In genomic region chr11:123056835-123057491, GRCh38 we compare ENCODE assay signal across 12 cellular contexts. TPM values are rescaled to one million over a fixed set of nuclear protein-coding genes. Genes with fewer than 3 reads are reported as not detected.
DNase-seq lines count a peak whose midpoint lies in the region; ATAC-seq, FAIRE-seq and TF ChIP-seq lines count a peak whose summit lies in the region.
"Had no signal": no experiment of that assay in that cellular context is flagged by ENCODE, and none has a peak within 500 bp of the region (broad histone marks: within the 10 kb centered on the region; RNA-seq: fewer than 3 reads in every experiment).

No MANE protein-coding gene starts in this region.

- H3K9me3 ChIP-seq in SK-N-SH (no peaks in the 10 kb centered on the region), K562 (replicated peaks; ENCODE audit: control insufficient read depth, insufficient read depth, low read depth, low read length) (no peaks in the 10 kb centered on the region), psoas muscle (no peaks in the 10 kb centered on the region), kidney (ENCODE audit: control insufficient read depth in 1 of 2, low read length in 2 of 2) (no peaks in the 10 kb centered on the region), heart right ventricle (no peaks in the 10 kb centered on the region)

- no peak for TF ChIP-seq RAD21 in SK-N-SH (IDR thresholded peaks at IDR 0.05; ENCODE audit: low read length)
- TF ChIP-seq RAD21 in K562 (CRISPR knock-in tag; conservative IDR thresholded peaks at IDR 0.05 in 1 of 2, IDR thresholded peaks at IDR 0.05 in 1 of 2): no peak

- H3K4me2 ChIP-seq in SK-N-SH (0 out of 2 replicates have a peak overlapping the region, but pooled peaks have one; percentile 35), K562 (ENCODE audit: insufficient read depth, low read length) (no peak overlapping the region)

- TF ChIP-seq CTCF in SK-N-SH (IDR thresholded peaks at IDR 0.05) (no peak), NB4 (IDR thresholded peaks at IDR 0.05; ENCODE audit: low read depth, low read length) (no peak), K562 (IDR thresholded peaks at IDR 0.05 in 2 of 3, conservative IDR thresholded peaks at IDR 0.05 in 1 of 3; ENCODE audit: insufficient read depth in 2 of 3, low read depth in 1 of 3, low read length in 3 of 3) (no peak), psoas muscle (IDR thresholded peaks at IDR 0.05) (no peak), kidney (IDR thresholded peaks at IDR 0.05; ENCODE audit: borderline replicate concordance, extremely low read depth, insufficient read depth) (no peak), heart right ventricle (IDR thresholded peaks at IDR 0.05) (no peak)

- peaks cover 96% of the 10 kb centered on the region for H3F3A ChIP-seq in SK-N-SH (replicated peaks; ENCODE audit: insufficient read depth)

- intact Hi-C loops in K562 (cut with micrococcal nuclease): no loop called here
- intact Hi-C loops in psoas muscle (cut with DNase I): loop anchor here in 1 of 2 donors (10.0 kb wide), 1 partner anchor 402 kb away; the partner anchor contains the start of gene UBASH3B
- intact Hi-C loops in kidney (cut with DNase I): no loop called here
- intact Hi-C loops in heart right ventricle (cut with DNase I): loop anchor here in 5 of 10 donors (10.0 kb wide), 2 partner anchors 142 to 192 kb away; no protein-coding TSS in a partner anchor

- BruUV-seq in K562 (replicated peaks; lab: Mats Ljungman, UMichigan): no TSS peak

- in situ Hi-C loops in K562 (cut with MboI): no loop called here

- no peaks in the 10 kb centered on the region for H3K9me2 ChIP-seq in SK-N-SH

- WGBS in SK-N-SH (ENCODE audit: low lambda C conversion rate): 92% methylated on average over 3 of the region's 3 CpGs
- 78% methylated on average over 3 of the region's 3 CpGs for WGBS in K562 (ENCODE audit: insufficient coverage, low coverage, missing lambda C conversion rate)
- WGBS in psoas muscle, 3 donors: 30 to 62% (median 40%) methylated on average over 3 of the region's 3 CpGs
- 44 to 45% methylated on average over 3 of the region's 3 CpGs for WGBS in heart right ventricle, 2 donors

- no peak overlapping the region for H3K9ac ChIP-seq in SK-N-SH
- no peak overlapping the region for H3K9ac ChIP-seq in K562 (ENCODE audit: insufficient read depth in 1 of 2, low read depth in 2 of 2, low read length in 2 of 2)
- H3K9ac ChIP-seq in kidney (ENCODE audit: low read length in 2 of 2): no peak overlapping the region

- peaks cover 6% of the 10 kb centered on the region for H3K9me1 ChIP-seq in K562 (ENCODE audit: control insufficient read depth, insufficient read depth, low read length)

- TF ChIP-seq POLR2A in NB4 (IDR thresholded peaks at IDR 0.05; ENCODE audit: extremely low read depth, insufficient read length) (no peak), K562 (conservative IDR thresholded peaks at IDR 0.05) (peak; percentile 51)

- H3K4me1 ChIP-seq in SK-N-SH (ENCODE audit: control insufficient read depth in 1 of 2, insufficient read depth in 2 of 2, low read depth in 1 of 2, low read length in 1 of 2) (peaks cover 9 to 32% of the 10 kb centered on the region in 2 experiments; a peak in 3 of 4 replicates), K562 (replicated peaks in 1 of 2; ENCODE audit: control insufficient read depth in 2 of 2, insufficient read depth in 2 of 2, low read length in 2 of 2) (peaks cover 3 to 11% of the 10 kb centered on the region in 2 experiments; a peak in 3 of 5 replicates), psoas muscle (peaks cover 49% of the 10 kb centered on the region), kidney (ENCODE audit: control insufficient read depth in 1 of 2, insufficient read depth in 1 of 2, low read depth in 1 of 2, low read length in 2 of 2) (peaks cover 21 to 28% of the 10 kb centered on the region in 2 donors), heart right ventricle (peaks cover 23 to 76% (median 67%) of the 10 kb centered on the region in 9 donors)

- H3K79me2 ChIP-seq in SK-N-SH (ENCODE audit: insufficient read depth) (peaks cover 54% of the 10 kb centered on the region), K562 (ENCODE audit: control insufficient read depth, insufficient read depth, low read length) (peaks cover 51% of the 10 kb centered on the region)

- no peaks in the 10 kb centered on the region for H3K27me3 ChIP-seq in SK-N-SH (ENCODE audit: insufficient read depth)
- H3K27me3 ChIP-seq in K562 (ENCODE audit: control insufficient read depth in 2 of 2, insufficient read depth in 2 of 2, low read length in 2 of 2): no peaks in the 10 kb centered on the region
- H3K27me3 ChIP-seq in psoas muscle (ENCODE audit: insufficient read depth in 3 of 3, low read length in 2 of 3): no peaks in the 10 kb centered on the region
- no peaks in the 10 kb centered on the region for H3K27me3 ChIP-seq in heart right ventricle

- CTCF ChIA-PET in SK-N-SH (lab: Yijun Ruan, JAX) (interaction anchor here (0.6 to 5.9 kb wide), 8 partner anchors 10 to 213 kb away, joined by 3 to 74 read pairs (median 8); no protein-coding TSS in a partner anchor), K562 (lab: Yijun Ruan, JAX; ENCODE audit: low intra/inter-chr PET ratio) (no interaction called here)

- FAIRE-seq in K562 (lab: Jason Lieb, UNC) (no peak), kidney (lab: Jason Lieb, UNC) (no peak)
- FAIRE-seq: endometrium, H1, keratinocyte had no signal

- ATAC-seq in SK-N-SH treated with all-trans-retinoic acid at 6 μM for 48 hours (no peak), K562 (no peak), psoas muscle (no peak), heart right ventricle (no peak)

- H3K36me3 ChIP-seq in SK-N-SH (replicated peaks in 1 of 2; ENCODE audit: control insufficient read depth in 1 of 2, insufficient read depth in 2 of 2, low read length in 1 of 2) (peaks cover 69 to 75% of the 10 kb centered on the region in 2 experiments), K562 (ENCODE audit: control insufficient read depth, insufficient read depth, low read length) (peaks cover 65% of the 10 kb centered on the region), psoas muscle (ENCODE audit: insufficient read depth in 1 of 2, low read depth in 1 of 2) (peaks cover 31 to 86% of the 10 kb centered on the region in 2 donors), kidney (ENCODE audit: control insufficient read depth in 1 of 2, insufficient read depth in 2 of 2, low read length in 2 of 2) (peaks cover 36 to 56% of the 10 kb centered on the region in 2 donors), heart right ventricle (peaks cover 0 to 92% (median 59%) of the 10 kb centered on the region in 9 donors)

- H3K27ac ChIP-seq in SK-N-SH (ENCODE audit: low read depth in 2 of 2, low read length in 1 of 2) (peak overlapping the region; percentile 51 to 99), K562 (ENCODE audit: extremely low read depth, low read depth, low read length) (peak overlapping the region; percentile 23; the same call in 1 of the 3 replicates), psoas muscle (peak overlapping the region; percentile 10), kidney (ENCODE audit: low read depth in 2 of 2, low read length in 2 of 2) (no peak overlapping the region), heart right ventricle (peak overlapping the region in 2 of 10 donors; percentile 11 to 18)

- H4K20me1 ChIP-seq in SK-N-SH (ENCODE audit: insufficient read depth) (peaks cover 84% of the 10 kb centered on the region), K562 (replicated peaks; ENCODE audit: control insufficient read depth, insufficient read depth, low read length) (peaks cover 62% of the 10 kb centered on the region)

- H2AFZ ChIP-seq in SK-N-SH (ENCODE audit: low read depth) (no peak overlapping the region), K562 (ENCODE audit: low read depth, low read length) (no peak overlapping the region)

- H3K4me3 ChIP-seq in SK-N-SH (ENCODE audit: low read depth in 2 of 2, low read length in 1 of 2) (no peak overlapping the region), NB4 (ENCODE audit: low read depth, low read length) (peak overlapping the region; percentile 99), K562 (no peak overlapping the region), psoas muscle (no peak overlapping the region), kidney (ENCODE audit: low read length in 2 of 2) (peak overlapping the region in 1 of 2 donors; percentile 0), heart right ventricle (no peak overlapping the region)

- DNase-seq in SK-N-SH (no peak), NB4 (ENCODE audit: low read depth) (peak; percentile 40), K562 (ENCODE audit: extremely low read depth in 1 of 4, low spot score in 3 of 4) (peak in 1 of 4 experiments; percentile 24), psoas muscle (no peak), kidney (no peak), heart right ventricle (no peak)
- DNase-seq in stimulated activated CD4-positive, alpha-beta T cell treated with anti-CD3 and anti-CD28 coated beads, Interleukin-15, amount 100 ng/mL, for 24 hours: no peak
- DNase-seq: NCI-H1436 had no signal

- POLR2A ChIA-PET in SK-N-SH (lab: Yijun Ruan, JAX): interaction anchor here (0.6 to 0.9 kb wide), 2 partner anchors 10 to 34 kb away, joined by 4 to 5 read pairs; no protein-coding TSS in a partner anchor
- POLR2A ChIA-PET in K562 (lab: Yijun Ruan, JAX): interaction anchor here (0.7 to 2.5 kb wide), 6 partner anchors 8 to 1566 kb away, joined by 3 to 6 read pairs (median 3); partner anchors contain the start of gene TBRG1

- TF ChIP-seq EP300 in SK-N-SH (IDR thresholded peaks at IDR 0.05; ENCODE audit: borderline replicate concordance in 1 of 2, low read depth in 1 of 2, low read length in 1 of 2) (no peak), K562 (IDR thresholded peaks at IDR 0.05; ENCODE audit: low read length) (no peak)

RNA-seq across cellular contexts. Expression of gene HSPA8, which starts 5.0 kb away (rescaled TPM):
- polyA plus RNA-seq in SK-N-SH (2012; rRNA removed) (2,088 and 3,150 TPM in 2 replicates), K562 (2011; rRNA removed) (2,026 and 3,646 TPM in 2 replicates), K562 (2014; fragmentation: Illumina TruSeq; extraction: Trizol) (2,832 and 3,374 TPM in 2 replicates), K562 (2014; fragmentation: Nextera tagmentation; extraction: Ambion mirVana) (1,000 to 10,000 TPM; 1,250 to 2,773 TPM), K562 (2014; rRNA removed) (1,654 and 2,779 TPM in 2 replicates), psoas muscle (1,000 to 10,000 TPM; 1,414 to 3,112 (median 2,704) TPM), kidney (ENCODE audit: insufficient read depth, low read depth, low replicate concordance) (1,081 TPM), heart right ventricle (100 to 1,000 TPM in 1 of 2 donors, 10 to 100 TPM in 1; 52.9 to 860 TPM)
- 2,445 and 2,787 TPM in 2 replicates for polyA plus RNA-seq in SK-N-SH (2012; cell fraction: cytosol; rRNA removed)
- polyA plus RNA-seq in SK-N-SH (2012; cell fraction: nucleus; rRNA removed): 1,331 and 2,502 TPM in 2 replicates
- 922 and 1,034 TPM in 2 replicates for total RNA-seq in K562 (2011; cell fraction: chromatin; rRNA removed; ENCODE audit: low replicate concordance)
- 638 and 697 TPM in 2 replicates for total RNA-seq in K562 (2011; cell fraction: nucleolus; rRNA removed)
- 726 and 788 TPM in 2 replicates for total RNA-seq in K562 (2011; cell fraction: nucleoplasm; rRNA removed)
- total RNA-seq in K562 (2014; rRNA removed) (1,997 and 2,012 TPM in 2 replicates), K562 (2014; rRNA removed; fragmentation: Illumina TruSeq; extraction: Trizol) (3,028 and 3,355 TPM in 2 replicates), K562 (2015; rRNA removed; fragmentation: Illumina TruSeq; extraction: Trizol) (3,824 and 3,966 TPM in 2 replicates), K562 (2021) (1,725 and 2,194 TPM in 2 replicates), psoas muscle (1,000 to 10,000 TPM; 1,127 to 2,415 (median 1,519) TPM), kidney (869 TPM), heart right ventricle (1,000 to 10,000 TPM in 7 of 10 donors, 100 to 1,000 TPM in 3; 700 to 1,440 (median 1,139) TPM)
- 1,629 and 2,064 TPM in 2 replicates for polyA plus RNA-seq in K562 (2011; cell fraction: cytosol; rRNA removed)
- 1,239 and 1,514 TPM in 2 replicates for polyA plus RNA-seq in K562 (2011; cell fraction: nucleus; rRNA removed)
- 1,190 and 3,517 TPM in 2 replicates for polyA plus RNA-seq in K562 (2012)
- 4,618 and 6,754 TPM in 2 replicates for polyA minus RNA-seq in K562 (2011; rRNA and poly(A)+ RNA removed)
- polyA minus RNA-seq in K562 (2011; cell fraction: cytosol; rRNA and poly(A)+ RNA removed): 801 and 1,496 TPM in 2 replicates
- polyA minus RNA-seq in K562 (2011; cell fraction: nucleus; rRNA and poly(A)+ RNA removed): 597 and 894 TPM in 2 replicates

Comparison
In these comparisons a context has a peak if more than half of its experiments do, and no peak if none do; other contexts are left out.
1. H3K27ac ChIP-seq: peak in SK-N-SH (2 of 2), K562 (single experiment) and psoas muscle (single experiment); none in kidney (0 of 2).
2. Of the 27 proteins assayed by ChIP-seq in both K562 and SK-N-SH: peak only in K562: POLR2AphosphoS5; only in SK-N-SH: none; in both: none; in neither: 26.